ENCODE assay signal across 22 cellular contexts in genomic region chr7:56256108-56256507, GRCh38.
"Had no signal": no experiment of that assay in that cellular context is flagged by ENCODE, and none has a peak within 500 bp of the region (broad histone marks: within the 10 kb centered on the region; RNA-seq: fewer than 3 reads in every experiment).

No MANE protein-coding gene starts in this region.

- ATAC-seq: left lobe of liver; naive thymus-derived CD4-positive, alpha-beta T cell; sciatic nerve; stimulated activated naive CD8-positive, alpha-beta T cell treated with anti-CD3 and anti-CD28 coated beads, Interleukin-15, amount 100 ng/mL, for 72 hours had no signal

- H3K4me3 ChIP-seq: dorsolateral prefrontal cortex, neural progenitor cell, prostate gland, right atrium auricular region, smooth muscle cell, suprapubic skin, thyroid gland had no signal

- H3K27me3 ChIP-seq: neural progenitor cell, right atrium auricular region, suprapubic skin, thyroid gland had no signal

- FAIRE-seq: colon, frontal cortex, kidney had no signal

- H3K27ac ChIP-seq: dorsolateral prefrontal cortex, neural progenitor cell, prostate gland, right atrium auricular region, suprapubic skin, thyroid gland had no signal

- DNase-seq: effector CD4-positive, alpha-beta T cell; kidney; mesenchymal stem cell; midbrain; naive thymus-derived CD4-positive, alpha-beta T cell; stimulated activated CD4-positive, alpha-beta T cell treated with anti-CD3 and anti-CD28 coated beads, Interleukin-12 subunit alpha, Interleukin-12 subunit beta, amount 100 ng/mL, for 4 hours; stimulated activated CD4-positive, alpha-beta T cell treated with anti-CD3 and anti-CD28 coated beads, Interleukin-1b, Interleukin-23, amount 100 ng/mL, for 48 hours; stimulated activated CD4-positive, alpha-beta T cell treated with anti-CD3 and anti-CD28 coated beads, Interleukin-4, amount 100 ng/mL, for 1 hour; stimulated activated CD8-positive, alpha-beta memory T cell treated with anti-CD3 and anti-CD28 coated beads, Interleukin-4, amount 100 ng/mL, for 48 hours; stimulated activated naive CD4-positive, alpha-beta T cell; stimulated activated naive CD8-positive, alpha-beta T cell treated with anti-CD3 and anti-CD28 coated beads, Interleukin-15, amount 100 ng/mL, for 72 hours had no signal

- H3K9me3 ChIP-seq: prostate gland, right atrium auricular region, suprapubic skin, thyroid gland had no signal

- H3K36me3 ChIP-seq: neural progenitor cell, prostate gland, right atrium auricular region, suprapubic skin, thyroid gland had no signal

- H3K4me1 ChIP-seq: neural progenitor cell, prostate gland, right atrium auricular region, suprapubic skin, thyroid gland had no signal
